ENCODE assay signal across 8 cellular contexts in genomic region chr17:1188812-1189211, GRCh38. TPM values are rescaled to one million over a fixed set of nuclear protein-coding genes. Genes with fewer than 3 reads are reported as not detected.
DNase-seq lines count a peak whose midpoint lies in the region; ATAC-seq and TF ChIP-seq lines count a peak whose summit lies in the region.

No MANE protein-coding gene starts in this region.

- ATAC-seq in heart left ventricle = peak; percentile 50 to 68 (median 56)
- ATAC-seq in PC-3 = no peak

- TF ChIP-seq POLR2A in heart left ventricle (IDR thresholded peaks at IDR 0.05) = peak in 1 of 2 donors; percentile 12
- no peak for TF ChIP-seq POLR2A in sigmoid colon (IDR thresholded peaks at IDR 0.05)

- H3K79me2 ChIP-seq in PC-3 (ENCODE audit: low read length) = no peaks in the 10 kb centered on the region

- no peak overlapping the region for H3K4me2 ChIP-seq in PC-3 (ENCODE audit: low read length)

- no TSS peak for BruUV-seq in PC-3 (replicated peaks; lab: Mats Ljungman, UMichigan)

- H3F3A ChIP-seq in PC-3 (ENCODE audit: low read length, unreplicated experiment) = no peaks in the 10 kb centered on the region

- CTCF ChIA-PET in PC-3 (lab: Charles Lee) = interaction anchor here (0.6 to 1.4 kb wide), 2 partner anchors 17 to 131 kb away, joined by 3 to 7 read pairs; no protein-coding TSS in a partner anchor

- H4K20me1 ChIP-seq in PC-3 (ENCODE audit: low read length) = no peaks in the 10 kb centered on the region

- H3K4me3 ChIP-seq in adipocyte (ENCODE audit: low read length) (peak overlapping the region; percentile 45), heart left ventricle (peak overlapping the region in 4 of 12 donors; percentile 10 to 23 (median 20)), sigmoid colon (no peak overlapping the region), PC-3 (ENCODE audit: low read length) (no peak overlapping the region)

- no peaks in the 10 kb centered on the region for H3K9me2 ChIP-seq in PC-3 (replicated peaks; ENCODE audit: low read length)

- TF ChIP-seq EP300 in sigmoid colon (IDR thresholded peaks at IDR 0.05) = peak in 1 of 4 donors; percentile 72

- POLR2A ChIA-PET in PC-3 (lab: Charles Lee; ENCODE audit: unreplicated experiment) = no interaction called here

- H3K27me3 ChIP-seq in adipocyte (replicated peaks; ENCODE audit: control insufficient read depth, insufficient read depth, low read length) (peaks cover 3% of the 10 kb centered on the region), heart left ventricle (no peaks in the 10 kb centered on the region), sigmoid colon (peaks cover 0 to 5% (median 0%) of the 10 kb centered on the region in 3 donors), PC-3 (ENCODE audit: low read length) (no peaks in the 10 kb centered on the region)

- intact Hi-C loops in heart left ventricle (cut with DNase I) = loop anchor here in 5 of 10 donors (2.0 to 10.0 kb wide), 5 partner anchors 37 to 134 kb away; no protein-coding TSS in a partner anchor
- intact Hi-C loops in sigmoid colon (cut with DNase I) = no loop called here
- intact Hi-C loops in PC-3 (cut with micrococcal nuclease) = no loop called here

- TF ChIP-seq CTCF in heart left ventricle (IDR thresholded peaks at IDR 0.05) = no peak
- TF ChIP-seq CTCF in sigmoid colon (IDR thresholded peaks at IDR 0.05) = no peak
- no peak for TF ChIP-seq CTCF in PC-3 (conservative IDR thresholded peaks at IDR 0.05; ENCODE audit: low read depth, low read length)
- no peak for TF ChIP-seq CTCF in GM10266 (IDR thresholded peaks at IDR 0.05; ENCODE audit: control insufficient read depth, insufficient read depth, low read depth, missing control alignments)

- H3K9me3 ChIP-seq in adipocyte (ENCODE audit: control insufficient read depth, low read length) (no peaks in the 10 kb centered on the region), heart left ventricle (no peaks in the 10 kb centered on the region), sigmoid colon (no peaks in the 10 kb centered on the region), PC-3 (ENCODE audit: low read length) (no peaks in the 10 kb centered on the region)

- H3K9ac ChIP-seq in adipocyte (ENCODE audit: low read length) (peak overlapping the region; percentile 61), PC-3 (ENCODE audit: low read length) (no peak overlapping the region)

- H3K4me1 ChIP-seq in adipocyte (ENCODE audit: control insufficient read depth, insufficient read depth, low read length) = peaks cover 29% of the 10 kb centered on the region
- peaks cover 2 to 56% (median 36%) of the 10 kb centered on the region in 12 donors for H3K4me1 ChIP-seq in heart left ventricle
- peaks cover 0 to 39% (median 37%) of the 10 kb centered on the region in 4 donors for H3K4me1 ChIP-seq in sigmoid colon
- peaks cover 14% of the 10 kb centered on the region for H3K4me1 ChIP-seq in PC-3 (ENCODE audit: insufficient read depth, low read length)

- no peak overlapping the region for H2AFZ ChIP-seq in PC-3 (ENCODE audit: low read length)

- peak; percentile 88 for DNase-seq in CD1c-positive myeloid dendritic cell (ENCODE audit: extremely low spot score)
- no peak for DNase-seq in adipocyte (ENCODE audit: low read depth)
- peak; percentile 73 to 90 (median 80) for DNase-seq in heart left ventricle
- DNase-seq in sigmoid colon = peak; percentile 98
- DNase-seq in GF-D8 (lab: John Stamatoyannopoulos, UW) = no peak
- DNase-seq in PC-3 = no peak
- DNase-seq in GM10266 (ENCODE audit: extremely low spot score) = no peak
- no peak for DNase-seq in HCEC 1CT

- WGBS in heart left ventricle, 4 donors = 4 to 11% (median 9%) methylated on average over 12 of the region's 12 CpGs
- 54 to 62% methylated on average over 12 of the region's 12 CpGs for WGBS in sigmoid colon, 2 donors

- H3K36me3 ChIP-seq in adipocyte (ENCODE audit: control insufficient read depth, insufficient read depth, low read length, severe bottlenecking) (no peaks in the 10 kb centered on the region), heart left ventricle (no peaks in the 10 kb centered on the region), sigmoid colon (no peaks in the 10 kb centered on the region), PC-3 (ENCODE audit: low read depth, low read length) (no peaks in the 10 kb centered on the region)

- H3K27ac ChIP-seq in heart left ventricle (peak overlapping the region in 10 of 12 donors; percentile 19 to 90 (median 66)), sigmoid colon (peak overlapping the region; percentile 54 to 67 (median 62)), PC-3 (ENCODE audit: low read length) (no peak overlapping the region)

RNA-seq across cellular contexts. Expression of gene ABR, which starts 9.0 kb away (rescaled TPM):
- total RNA-seq in heart left ventricle = 100 to 1,000 TPM; 134 to 171 (median 156) TPM
- 10 to 100 TPM; 64.5 to 93.2 TPM for polyA plus RNA-seq in heart left ventricle
- total RNA-seq in sigmoid colon = 10 to 100 TPM; 30.4 to 94.2 (median 46.5) TPM
- polyA plus RNA-seq in sigmoid colon = 100 to 1,000 TPM in 1 of 3 donors, 10 to 100 TPM in 2; 79.3 to 146 (median 80.0) TPM
- 35.4 and 58.5 TPM in 2 replicates for total RNA-seq in PC-3 (2014; rRNA removed)

Comparison
In these comparisons a context has a peak if more than half of its experiments do, and no peak if none do; other contexts are left out.
1. DNase-seq: peak in CD1c-positive myeloid dendritic cell (single experiment), heart left ventricle (5 of 5) and sigmoid colon (single experiment); none in adipocyte (single experiment), GF-D8 (single experiment), PC-3 (single experiment), GM10266 (single experiment) and HCEC 1CT (single experiment).